In genomic region chr14:64114796-64115195, GRCh38 we compare ENCODE assay signal across 19 cellular contexts.
A peak's percentile ranks its signal among the peaks of the same experiment; 100 is the strongest.
DNase-seq lines count a peak whose midpoint lies in the region; ATAC-seq and TF ChIP-seq lines count a peak whose summit lies in the region.
"Had no signal": no experiment of that assay in that cellular context is flagged by ENCODE, and none has a peak within 500 bp of the region (broad histone marks: within the 10 kb centered on the region; RNA-seq: fewer than 3 reads in every experiment).

No MANE protein-coding gene starts in this region.

- in situ Hi-C loops in gastrocnemius medialis (cut with MboI; ENCODE audit: low sequenced_read_pairs in 4 of 4) = no loop called here

- no peaks in the 10 kb centered on the region for H3K9me3 Mint-ChIP-seq in natural killer cell
- H3K9me3 Mint-ChIP-seq in natural killer cell treated with Interleukin-12 subunit alpha and Interleukin-12 subunit beta and Interleukin-15 and Interleukin-18, amount 100 ng/mL, for 72 hours = no peaks in the 10 kb centered on the region
- no peaks in the 10 kb centered on the region for H3K9me3 Mint-ChIP-seq in activated T-helper 17 cell treated with anti-CD3 and anti-CD28 coated beads, Interleukin-2, amount 50 U/mL, for 72 hours
- H3K9me3 Mint-ChIP-seq: CD14-positive monocyte, IgD-negative memory B cell had no signal

- H3K36me3 Mint-ChIP-seq in natural killer cell = peaks cover 18% of the 10 kb centered on the region
- H3K36me3 Mint-ChIP-seq in natural killer cell treated with Interleukin-12 subunit alpha and Interleukin-12 subunit beta and Interleukin-15 and Interleukin-18, amount 100 ng/mL, for 72 hours = peaks cover 8% of the 10 kb centered on the region
- peaks cover 88% of the 10 kb centered on the region for H3K36me3 Mint-ChIP-seq in activated T-helper 17 cell treated with anti-CD3 and anti-CD28 coated beads, Interleukin-2, amount 50 U/mL, for 72 hours (ENCODE audit: low read depth)
- H3K36me3 Mint-ChIP-seq: CD14-positive monocyte had no signal

- ATAC-seq in natural killer cell (no peak), gastrocnemius medialis (no peak), aorta (ENCODE audit: low FRiP score) (no peak), GM21619 (IDR thresholded peaks at IDR 0.05; ENCODE audit: unreplicated experiment) (no peak)
- ATAC-seq in natural killer cell treated with Interleukin-12 subunit alpha and Interleukin-12 subunit beta and Interleukin-15 and Interleukin-18, amount 100 ng/mL, for 72 hours = no peak
- ATAC-seq in activated T-helper 17 cell treated with anti-CD3 and anti-CD28 coated beads, Interleukin-2, amount 50 U/mL, for 72 hours (replicated peaks) = no peak
- ATAC-seq: HCT116, Right ventricle myocardium inferior had no signal

- intact Hi-C loops in natural killer cell (cut with micrococcal nuclease) (no loop called here), gastrocnemius medialis (cut with DNase I; ENCODE audit: low total_unique reads) (loop anchor here (2.0 to 10.0 kb wide), 4 partner anchors 106 to 472 kb away; partner anchors contain the start of genes SYNE2 and WDR89), aorta (cut with DNase I) (loop anchor here (2.0 to 5.0 kb wide), 4 partner anchors 32 to 77 kb away; no protein-coding TSS in a partner anchor), lower leg skin (cut with DNase I; ENCODE audit: low total_unique reads) (no loop called here)

- H3K27me3 ChIP-seq in gastrocnemius medialis (no peaks in the 10 kb centered on the region), aorta (ENCODE audit: control insufficient read depth in 1 of 2, insufficient read depth in 2 of 2, low read length in 1 of 2) (no peaks in the 10 kb centered on the region)

- H3K27ac ChIP-seq in gastrocnemius medialis = peak overlapping the region; percentile 89 to 94 (median 92)
- H3K27ac ChIP-seq in aorta (ENCODE audit: low read depth in 1 of 2, low read length in 2 of 2) = peak overlapping the region; percentile 4 to 59
- H3K27ac ChIP-seq: PC-9 had no signal

- H3K36me3 ChIP-seq in gastrocnemius medialis (no peaks in the 10 kb centered on the region), aorta (ENCODE audit: control insufficient read depth in 1 of 2, insufficient read depth in 2 of 2, low read length in 1 of 2) (no peaks in the 10 kb centered on the region)

- TF ChIP-seq CTCF in natural killer cell (IDR thresholded peaks at IDR 0.05) (no peak), gastrocnemius medialis (IDR thresholded peaks at IDR 0.05 in 4 of 5, conservative IDR thresholded peaks at IDR 0.05 in 1 of 5) (no peak), lower leg skin (IDR thresholded peaks at IDR 0.05) (no peak)

- H3K9me3 ChIP-seq in gastrocnemius medialis = no peaks in the 10 kb centered on the region
- no peaks in the 10 kb centered on the region for H3K9me3 ChIP-seq in aorta (ENCODE audit: control insufficient read depth, low read length)

- H3K27ac Mint-ChIP-seq in natural killer cell = peak overlapping the region; percentile 8 to 36
- H3K27ac Mint-ChIP-seq in natural killer cell treated with Interleukin-12 subunit alpha and Interleukin-12 subunit beta and Interleukin-15 and Interleukin-18, amount 100 ng/mL, for 72 hours = peak overlapping the region in 1 of 2 donors; percentile 48
- H3K27ac Mint-ChIP-seq in activated T-helper 17 cell treated with anti-CD3 and anti-CD28 coated beads, Interleukin-2, amount 50 U/mL, for 72 hours = peak overlapping the region; percentile 55
- H3K27ac Mint-ChIP-seq: CD14-positive monocyte, IgD-negative memory B cell had no signal

- DNase-seq in natural killer cell (no peak), gastrocnemius medialis (no peak), aorta (no peak), mucosa of gallbladder (ENCODE audit: low spot score) (no peak), lower leg skin (ENCODE audit: low spot score in 2 of 2) (no peak)
- DNase-seq in natural killer cell treated with Interleukin-12 subunit alpha and Interleukin-12 subunit beta and Interleukin-15 and Interleukin-18, amount 100 ng/mL, for 72 hours (ENCODE audit: low spot score) = no peak
- DNase-seq: COR-L47, DMS79, NCI-H1092, NCI-H1694, NCI-H345, NCI-H69, PC-9 had no signal

- TF ChIP-seq POLR2A in gastrocnemius medialis (IDR thresholded peaks at IDR 0.05) (no peak), lower leg skin (IDR thresholded peaks at IDR 0.05) (no peak)

- H3K4me3 ChIP-seq in gastrocnemius medialis (peak overlapping the region in 1 of 4 donors; percentile 40), aorta (ENCODE audit: low read length in 2 of 2) (no peak overlapping the region), lower leg skin (ENCODE audit: low read depth, poor library complexity, severe bottlenecking) (no peak overlapping the region)
- H3K4me3 ChIP-seq: PC-9 had no signal

- H3K27me3 Mint-ChIP-seq in natural killer cell (ENCODE audit: low read depth in 2 of 2) = no peaks in the 10 kb centered on the region
- no peaks in the 10 kb centered on the region for H3K27me3 Mint-ChIP-seq in natural killer cell treated with Interleukin-12 subunit alpha and Interleukin-12 subunit beta and Interleukin-15 and Interleukin-18, amount 100 ng/mL, for 72 hours
- H3K27me3 Mint-ChIP-seq in activated T-helper 17 cell treated with anti-CD3 and anti-CD28 coated beads, Interleukin-2, amount 50 U/mL, for 72 hours = no peaks in the 10 kb centered on the region
- H3K27me3 Mint-ChIP-seq: IgD-negative memory B cell had no signal

- no peaks in the 10 kb centered on the region for H3K4me1 Mint-ChIP-seq in natural killer cell
- peaks cover 4 to 14% of the 10 kb centered on the region in 2 donors for H3K4me1 Mint-ChIP-seq in natural killer cell treated with Interleukin-12 subunit alpha and Interleukin-12 subunit beta and Interleukin-15 and Interleukin-18, amount 100 ng/mL, for 72 hours (ENCODE audit: low read depth in 2 of 2)
- no peaks in the 10 kb centered on the region for H3K4me1 Mint-ChIP-seq in activated T-helper 17 cell treated with anti-CD3 and anti-CD28 coated beads, Interleukin-2, amount 50 U/mL, for 72 hours
- H3K4me1 Mint-ChIP-seq: CD14-positive monocyte had no signal

- no peak overlapping the region for H3K4me3 Mint-ChIP-seq in natural killer cell
- H3K4me3 Mint-ChIP-seq in natural killer cell treated with Interleukin-12 subunit alpha and Interleukin-12 subunit beta and Interleukin-15 and Interleukin-18, amount 100 ng/mL, for 72 hours = no peak overlapping the region
- no peak overlapping the region for H3K4me3 Mint-ChIP-seq in activated T-helper 17 cell treated with anti-CD3 and anti-CD28 coated beads, Interleukin-2, amount 50 U/mL, for 72 hours
- H3K4me3 Mint-ChIP-seq: CD14-positive monocyte, IgD-negative memory B cell had no signal

- peaks cover 45 to 81% of the 10 kb centered on the region in 2 donors for H3K4me1 ChIP-seq in gastrocnemius medialis
- peaks cover 0 to 11% of the 10 kb centered on the region in 2 donors for H3K4me1 ChIP-seq in aorta (ENCODE audit: control insufficient read depth in 1 of 2, insufficient read depth in 2 of 2, low read length in 2 of 2)

- WGBS in aorta, 2 donors = 60 to 75% methylated on average over 7 of the region's 7 CpGs
- 96 to 99% methylated on average over 7 of the region's 7 CpGs for WGBS in lower leg skin, 2 donors

Comparison
In these comparisons a context has a peak if more than half of its experiments do, and no peak if none do; other contexts are left out.
1. intact Hi-C loops: an anchor here in gastrocnemius medialis (2.0 to 10.0 kb wide) and aorta (2.0 to 5.0 kb wide); none called in natural killer cell and lower leg skin.